Comparison of ENCODE assay signal across 8 cellular contexts in genomic region chr15:85533949-85534543, GRCh38.
DNase-seq lines count a peak whose midpoint lies in the region; ATAC-seq and TF ChIP-seq lines count a peak whose summit lies in the region.

No MANE protein-coding gene starts in this region.

- DNase-seq in MV-4-11 (lab: John Stamatoyannopoulos, UW) = peak; percentile 33
- no peak for DNase-seq in lung (ENCODE audit: low spot score)
- no peak for DNase-seq in NCI-H524 (lab: John Stamatoyannopoulos, UW)
- DNase-seq in kidney glomerular epithelial cell (lab: John Stamatoyannopoulos, UW) = no peak
- DNase-seq in NCI-H446 (lab: John Stamatoyannopoulos, UW) = no peak
- DNase-seq in SK-N-DZ (ENCODE audit: low spot score) = no peak

- no peak overlapping the region for H3K4me3 ChIP-seq in lung

- peak overlapping the region in 1 of 2 donors; percentile 66 for H3K27ac ChIP-seq in lung (ENCODE audit: low read depth in 1 of 2, low read length in 1 of 2)

- peaks cover 7 to 14% of the 10 kb centered on the region in 2 donors for H3K36me3 ChIP-seq in lung (ENCODE audit: control insufficient read depth in 2 of 2, insufficient read depth in 2 of 2, low read length in 2 of 2)

- H3K9me3 ChIP-seq in lung (ENCODE audit: control insufficient read depth in 2 of 2, insufficient read depth in 1 of 2, low read length in 1 of 2) = no peaks in the 10 kb centered on the region

- ATAC-seq in GM18517 (IDR thresholded peaks at IDR 0.05; ENCODE audit: unreplicated experiment) = peak; percentile 94
- peak; percentile 94 for ATAC-seq in GM21786 (IDR thresholded peaks at IDR 0.05; ENCODE audit: unreplicated experiment)
- ATAC-seq in lung (ENCODE audit: insufficient read depth, low FRiP score) = peak; percentile 59

- 57 to 58% methylated on average over 5 of the region's 5 CpGs for WGBS in lung, 2 donors

- no peaks in the 10 kb centered on the region for H3K27me3 ChIP-seq in lung (ENCODE audit: control insufficient read depth, insufficient read depth)

- no peak for TF ChIP-seq CTCF in lung (IDR thresholded peaks at IDR 0.05; ENCODE audit: control extremely low read depth, extremely low read depth)

- H3K4me1 ChIP-seq in lung (ENCODE audit: control insufficient read depth in 2 of 2, insufficient read depth in 2 of 2, low read length in 2 of 2) = peaks cover 6 to 18% of the 10 kb centered on the region in 2 donors
